In the genomic region with DNA sequence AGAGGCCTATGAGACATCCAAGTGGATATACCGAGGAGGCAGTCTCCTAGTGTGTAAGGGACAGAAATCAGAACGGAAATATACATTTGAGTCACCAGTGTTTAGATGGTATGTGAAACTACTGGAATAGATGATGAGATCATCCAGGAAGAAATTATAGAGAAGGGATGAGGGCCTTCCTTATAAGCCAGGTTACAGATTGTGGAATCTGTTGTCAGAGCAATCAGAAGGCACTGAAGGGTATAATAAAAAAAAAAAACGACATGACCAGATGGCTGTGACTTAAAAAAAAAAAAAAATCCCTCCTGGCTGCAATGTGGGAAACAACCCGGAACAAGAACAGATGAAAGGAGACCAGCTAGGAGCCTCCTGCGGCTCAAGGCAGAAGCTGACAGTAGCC, we compare ENCODE assay signal across 14 cellular contexts. TPM values are rescaled to one million over a fixed set of nuclear protein-coding genes. Genes with fewer than 3 reads are reported as not detected.
A peak's percentile ranks its signal among the peaks of the same experiment; 100 is the strongest.
DNase-seq lines count a peak whose midpoint lies in the region; ATAC-seq and TF ChIP-seq lines count a peak whose summit lies in the region.
"Had no signal": no experiment of that assay in that cellular context is flagged by ENCODE, and none has a peak within 500 bp of the region (broad histone marks: within the 10 kb centered on the region; RNA-seq: fewer than 3 reads in every experiment).

No MANE protein-coding gene starts in this region.

- H3K9ac ChIP-seq in colonic mucosa (ENCODE audit: low read depth in 2 of 2, low read length in 2 of 2) = peak overlapping the region in 1 of 2 donors; percentile 40

- no peak for TF ChIP-seq EP300 in stomach (IDR thresholded peaks at IDR 0.05)

- H3K4me1 Mint-ChIP-seq in activated CD8-positive, alpha-beta T cell treated with anti-CD3 and anti-CD28 coated beads for 36 hours (ENCODE audit: low read depth) = peaks cover 40% of the 10 kb centered on the region
- H3K4me1 Mint-ChIP-seq in activated CD8-positive, alpha-beta T cell treated with anti-CD3 and anti-CD28 coated beads, Interleukin-2, amount 10 ng/mL, durations not matched to agents 7 days and 5 days (ENCODE audit: low read depth) = peaks cover 17% of the 10 kb centered on the region

- whole genome bisulfite sequencing in stomach, 5 donors = 39 to 53% (median 44%) methylated on average over 5 of the region's 5 CpGs

- no peaks in the 10 kb centered on the region for H3K27me3 ChIP-seq in colonic mucosa
- H3K27me3 ChIP-seq in stomach = peaks cover 0 to 11% (median 0%) of the 10 kb centered on the region in 3 donors
- H3K27me3 ChIP-seq: upper lobe of left lung had no signal

- no peak for TF ChIP-seq POLR2A in stomach (IDR thresholded peaks at IDR 0.05)

- H3K4me3 ChIP-seq in colonic mucosa (no peak overlapping the region), skeletal muscle cell (ENCODE audit: low read depth, low read length) (no peak overlapping the region), stomach (no peak overlapping the region)
- H3K4me3 ChIP-seq: upper lobe of left lung had no signal

- peaks cover 4% of the 10 kb centered on the region for H3K27me3 Mint-ChIP-seq in activated CD8-positive, alpha-beta T cell treated with anti-CD3 and anti-CD28 coated beads for 36 hours
- H3K27me3 Mint-ChIP-seq in activated CD8-positive, alpha-beta T cell treated with anti-CD3 and anti-CD28 coated beads, Interleukin-2, amount 10 ng/mL, durations not matched to agents 7 days and 5 days (ENCODE audit: low read depth) = no peaks in the 10 kb centered on the region
- H3K27me3 Mint-ChIP-seq: IgD-negative memory B cell had no signal

- no peak overlapping the region for H3K4me3 Mint-ChIP-seq in activated CD8-positive, alpha-beta T cell treated with anti-CD3 and anti-CD28 coated beads for 36 hours
- no peak overlapping the region for H3K4me3 Mint-ChIP-seq in activated CD8-positive, alpha-beta T cell treated with anti-CD3 and anti-CD28 coated beads, Interleukin-2, amount 10 ng/mL, durations not matched to agents 7 days and 5 days

- peak overlapping the region; percentile 81 for H3K27ac ChIP-seq in colonic mucosa
- no peak overlapping the region for H3K27ac ChIP-seq in stomach
- H3K27ac ChIP-seq: upper lobe of left lung had no signal

- no peak for DNase-seq in activated CD8-positive, alpha-beta T cell treated with anti-CD3 and anti-CD28 coated beads for 36 hours
- no peak for DNase-seq in activated CD8-positive, alpha-beta T cell treated with anti-CD3 and anti-CD28 coated beads, Interleukin-2, amount 10 ng/mL, durations not matched to agents 7 days and 5 days
- DNase-seq in NCI-H82 treated with DMSO at 0.1 percent for 48 hours (lab: John Stamatoyannopoulos, UW; ENCODE audit: unreplicated experiment) (peak; percentile 18), colonic mucosa (peak; percentile 45), skeletal muscle cell (ENCODE audit: low read depth) (peak; percentile 23), stomach (no peak), NCI-H345 treated with DMSO at 0.1 percent for 48 hours (lab: John Stamatoyannopoulos, UW; ENCODE audit: unreplicated experiment) (no peak), ureter (ENCODE audit: low spot score) (no peak)
- DNase-seq: effector CD8-positive, alpha-beta T cell; NCI-H510A treated with DMSO at 0.1 percent for 48 hours; T1000; upper lobe of left lung had no signal

- CTCF ChIA-PET in activated CD8-positive, alpha-beta T cell treated with anti-CD3 and anti-CD28 coated beads for 36 hours (lab: Charles Lee) = no interaction called here
- CTCF ChIA-PET in activated CD8-positive, alpha-beta T cell treated with anti-CD3 and anti-CD28 coated beads, Interleukin-2, amount 10 ng/mL, durations not matched to agents 7 days and 5 days (lab: Charles Lee) = interaction anchor here (0.6 kb wide), 1 partner anchor 19 kb away, joined by 3 read pairs; no protein-coding TSS in a partner anchor

- peaks cover 2% of the 10 kb centered on the region for H3K36me3 Mint-ChIP-seq in activated CD8-positive, alpha-beta T cell treated with anti-CD3 and anti-CD28 coated beads for 36 hours (ENCODE audit: low read depth)
- no peaks in the 10 kb centered on the region for H3K36me3 Mint-ChIP-seq in activated CD8-positive, alpha-beta T cell treated with anti-CD3 and anti-CD28 coated beads, Interleukin-2, amount 10 ng/mL, durations not matched to agents 7 days and 5 days (ENCODE audit: low read depth)

- no peak for ATAC-seq in activated CD8-positive, alpha-beta T cell treated with anti-CD3 and anti-CD28 coated beads for 36 hours
- no peak for ATAC-seq in activated CD8-positive, alpha-beta T cell treated with anti-CD3 and anti-CD28 coated beads, Interleukin-2, amount 10 ng/mL, durations not matched to agents 7 days and 5 days

- TF ChIP-seq CTCF in activated CD8-positive, alpha-beta T cell treated with anti-CD3 and anti-CD28 coated beads for 36 hours (IDR thresholded peaks at IDR 0.05) = no peak
- TF ChIP-seq CTCF in colonic mucosa (IDR thresholded peaks at IDR 0.05) (no peak), stomach (IDR thresholded peaks at IDR 0.05) (no peak)

- H3K36me3 ChIP-seq in colonic mucosa = no peaks in the 10 kb centered on the region
- no peaks in the 10 kb centered on the region for H3K36me3 ChIP-seq in stomach
- H3K36me3 ChIP-seq: upper lobe of left lung had no signal

- POLR2A ChIA-PET in activated CD8-positive, alpha-beta T cell treated with anti-CD3 and anti-CD28 coated beads for 36 hours (lab: Charles Lee) = no interaction called here
- POLR2A ChIA-PET in activated CD8-positive, alpha-beta T cell treated with anti-CD3 and anti-CD28 coated beads, Interleukin-2, amount 10 ng/mL, durations not matched to agents 7 days and 5 days (lab: Charles Lee) = no interaction called here

- H3K4me1 ChIP-seq in colonic mucosa (peaks cover 8% of the 10 kb centered on the region), stomach (peaks cover 9 to 16% (median 12%) of the 10 kb centered on the region in 4 donors)

- intact Hi-C loops in activated CD8-positive, alpha-beta T cell treated with anti-CD3 and anti-CD28 coated beads for 36 hours (cut with micrococcal nuclease) = no loop called here
- intact Hi-C loops in colonic mucosa (cut with DNase I) (no loop called here), stomach (cut with DNase I; ENCODE audit: low total_unique reads) (no loop called here)

- H3K9me3 Mint-ChIP-seq in activated CD8-positive, alpha-beta T cell treated with anti-CD3 and anti-CD28 coated beads for 36 hours = no peaks in the 10 kb centered on the region
- no peaks in the 10 kb centered on the region for H3K9me3 Mint-ChIP-seq in activated CD8-positive, alpha-beta T cell treated with anti-CD3 and anti-CD28 coated beads, Interleukin-2, amount 10 ng/mL, durations not matched to agents 7 days and 5 days (ENCODE audit: insufficient read depth)
- H3K9me3 Mint-ChIP-seq: IgD-negative memory B cell had no signal

- H3K27ac Mint-ChIP-seq in activated CD8-positive, alpha-beta T cell treated with anti-CD3 and anti-CD28 coated beads for 36 hours = peak overlapping the region; percentile 36
- H3K27ac Mint-ChIP-seq in activated CD8-positive, alpha-beta T cell treated with anti-CD3 and anti-CD28 coated beads, Interleukin-2, amount 10 ng/mL, durations not matched to agents 7 days and 5 days = no peak overlapping the region

- H3K9me3 ChIP-seq in colonic mucosa (no peaks in the 10 kb centered on the region), stomach (no peaks in the 10 kb centered on the region)
- H3K9me3 ChIP-seq: upper lobe of left lung had no signal

RNA-seq across cellular contexts. Expression of gene MAJIN, which starts 2.7 kb away (rescaled TPM):
- total RNA-seq in activated CD8-positive, alpha-beta T cell treated with anti-CD3 and anti-CD28 coated beads for 36 hours = not detected
- total RNA-seq in activated CD8-positive, alpha-beta T cell treated with anti-CD3 and anti-CD28 coated beads, Interleukin-2, amount 10 ng/mL, durations not matched to agents 7 days and 5 days = not detected
- total RNA-seq in colonic mucosa = not detected
- not detected for total RNA-seq in stomach
- under 1 TPM in 1 of 3 donors, not detected in 2; 0.20 TPM for polyA plus RNA-seq in stomach
- total RNA-seq in ureter = not detected
- total RNA-seq: posterior vena cava had no signal

RNA-seq across cellular contexts. Expression of gene BATF2, which starts 27.6 kb away (rescaled TPM):
- not detected for total RNA-seq in activated CD8-positive, alpha-beta T cell treated with anti-CD3 and anti-CD28 coated beads for 36 hours
- under 1 TPM; 0.50 to 0.99 TPM for total RNA-seq in activated CD8-positive, alpha-beta T cell treated with anti-CD3 and anti-CD28 coated beads, Interleukin-2, amount 10 ng/mL, durations not matched to agents 7 days and 5 days
- total RNA-seq in colonic mucosa = 10 to 100 TPM; 14.1 to 20.7 TPM
- total RNA-seq in stomach = 10 to 100 TPM in 1 of 5 donors, 1 to 10 TPM in 2, under 1 TPM in 1, not detected in 1; 0.73 to 29.5 (median 3.0) TPM
- 10 to 100 TPM in 1 of 3 donors, 1 to 10 TPM in 2; 3.4 to 10.8 (median 4.5) TPM for polyA plus RNA-seq in stomach
- total RNA-seq in ureter = 4.6 TPM

RNA-seq across cellular contexts. Expression of gene GPHA2, which starts 33.5 kb away (rescaled TPM):
- total RNA-seq in activated CD8-positive, alpha-beta T cell treated with anti-CD3 and anti-CD28 coated beads for 36 hours = not detected
- total RNA-seq in activated CD8-positive, alpha-beta T cell treated with anti-CD3 and anti-CD28 coated beads, Interleukin-2, amount 10 ng/mL, durations not matched to agents 7 days and 5 days = not detected
- total RNA-seq in colonic mucosa (not detected), stomach (not detected), ureter (not detected)
- polyA plus RNA-seq in stomach = under 1 TPM in 2 of 3 donors, not detected in 1; 0.30 to 0.50 TPM
- total RNA-seq: posterior vena cava, upper lobe of left lung had no signal
- polyA plus RNA-seq: IgD-negative memory B cell had no signal

RNA-seq across cellular contexts. Expression of gene PPP2R5B, which starts 44.7 kb away (rescaled TPM):
- 10 to 100 TPM; 20.2 to 21.2 TPM for total RNA-seq in activated CD8-positive, alpha-beta T cell treated with anti-CD3 and anti-CD28 coated beads for 36 hours
- total RNA-seq in activated CD8-positive, alpha-beta T cell treated with anti-CD3 and anti-CD28 coated beads, Interleukin-2, amount 10 ng/mL, durations not matched to agents 7 days and 5 days = 10 to 100 TPM; 13.7 to 14.0 TPM
- total RNA-seq in colonic mucosa = 10 to 100 TPM; 18.6 to 36.1 TPM
- 10 to 100 TPM in 4 of 5 donors, 1 to 10 TPM in 1; 6.6 to 75.6 (median 25.7) TPM for total RNA-seq in stomach
- polyA plus RNA-seq in stomach = 10 to 100 TPM in 2 of 3 donors, 1 to 10 TPM in 1; 9.8 to 13.8 (median 12.3) TPM
- total RNA-seq in ureter = 18.9 TPM

RNA-seq across cellular contexts. Expression of gene ARL2, which starts 44.8 kb away (rescaled TPM):
- 100 to 1,000 TPM; 118 to 122 TPM for total RNA-seq in activated CD8-positive, alpha-beta T cell treated with anti-CD3 and anti-CD28 coated beads for 36 hours
- 10 to 100 TPM; 69.1 to 79.2 TPM for total RNA-seq in activated CD8-positive, alpha-beta T cell treated with anti-CD3 and anti-CD28 coated beads, Interleukin-2, amount 10 ng/mL, durations not matched to agents 7 days and 5 days
- 100 to 1,000 TPM in 1 of 2 donors, 10 to 100 TPM in 1; 81.9 to 102 TPM for total RNA-seq in colonic mucosa
- total RNA-seq in stomach = 100 to 1,000 TPM in 2 of 5 donors, 10 to 100 TPM in 2, 1 to 10 TPM in 1; 4.9 to 237 (median 57.2) TPM
- polyA plus RNA-seq in stomach = 100 to 1,000 TPM in 1 of 3 donors, 10 to 100 TPM in 2; 88.3 to 119 (median 98.0) TPM
- total RNA-seq in ureter = 78.1 TPM

Comparison
In these comparisons a context has a peak if more than half of its experiments do, and no peak if none do; other contexts are left out.
1. DNase-seq: peak in NCI-H82 treated with DMSO at 0.1 percent for 48 hours (single experiment), colonic mucosa (single experiment) and skeletal muscle cell (single experiment); none in activated CD8-positive, alpha-beta T cell treated with anti-CD3 and anti-CD28 coated beads for 36 hours (single experiment), activated CD8-positive, alpha-beta T cell treated with anti-CD3 and anti-CD28 coated beads, Interleukin-2, amount 10 ng/mL, durations not matched to agents 7 days and 5 days (single experiment), stomach (single experiment), NCI-H345 treated with DMSO at 0.1 percent for 48 hours (single experiment) and ureter (single experiment).